In genomic region chr22:37162221-37163095, GRCh38 we compare ENCODE assay signal across 9 cellular contexts. TPM values are rescaled to one million over a fixed set of nuclear protein-coding genes. Genes with fewer than 3 reads are reported as not detected.
DNase-seq lines count a peak whose midpoint lies in the region; TF ChIP-seq lines count a peak whose summit lies in the region.
"Had no signal": no experiment of that assay in that cellular context is flagged by ENCODE, and none has a peak within 500 bp of the region (broad histone marks: within the 10 kb centered on the region; RNA-seq: fewer than 3 reads in every experiment).

No MANE protein-coding gene starts in this region.

- no peaks in the 10 kb centered on the region for H3K27me3 ChIP-seq in BLaER1 treated with 17β-estradiol and CSF1 and Interleukin-3, amounts not matched to agents 10 nM and 100 nM
- peaks cover 10% of the 10 kb centered on the region for H3K27me3 ChIP-seq in suprapubic skin
- no peaks in the 10 kb centered on the region for H3K27me3 ChIP-seq in tibial nerve

- TF ChIP-seq EP300 in suprapubic skin (IDR thresholded peaks at IDR 0.05), result no peak
- no peak for TF ChIP-seq EP300 in tibial nerve (IDR thresholded peaks at IDR 0.05)

- peak overlapping the region in 1 of 11 experiments; percentile 14; a peak in 1 of 22 replicates for H3K27ac ChIP-seq in BLaER1 treated with 17β-estradiol and CSF1 and Interleukin-3, amounts not matched to agents 10 nM and 100 nM
- H3K27ac ChIP-seq in KOPT-K1 (ENCODE audit: low read depth, low read length, poor library complexity, severe bottlenecking), result peak overlapping the region; percentile 52
- no peak overlapping the region for H3K27ac ChIP-seq in suprapubic skin
- peak overlapping the region in 1 of 4 donors; percentile 53 for H3K27ac ChIP-seq in tibial nerve

- H3K9ac ChIP-seq in BLaER1 treated with 17β-estradiol and CSF1 and Interleukin-3, amounts not matched to agents 10 nM and 100 nM, result no peak overlapping the region; a peak in 1 of 22 replicates

- H3K36me3 ChIP-seq in BLaER1 treated with 17β-estradiol and CSF1 and Interleukin-3, amounts not matched to agents 10 nM and 100 nM, result no peaks in the 10 kb centered on the region
- H3K36me3 ChIP-seq in KOPT-K1 (ENCODE audit: insufficient read depth, low read length) (no peaks in the 10 kb centered on the region), suprapubic skin (no peaks in the 10 kb centered on the region), tibial nerve (no peaks in the 10 kb centered on the region)

- 82% methylated on average over 11 of the region's 11 CpGs for WGBS in suprapubic skin
- WGBS in tibial nerve, 2 donors, result 70 to 74% methylated on average over 11 of the region's 11 CpGs

- H3K9me3 ChIP-seq in BLaER1 treated with 17β-estradiol and CSF1 and Interleukin-3, amounts not matched to agents 10 nM and 100 nM (replicated peaks in 1 of 11), result peaks cover 7 to 13% (median 10%) of the 10 kb centered on the region in 11 experiments; a peak in 21 of 22 replicates
- peaks cover 6% of the 10 kb centered on the region for H3K9me3 ChIP-seq in KOPT-K1 (ENCODE audit: insufficient read depth, low read length, poor library complexity, severe bottlenecking)
- no peaks in the 10 kb centered on the region for H3K9me3 ChIP-seq in suprapubic skin
- H3K9me3 ChIP-seq in tibial nerve, result peaks cover 0 to 4% (median 0%) of the 10 kb centered on the region in 4 donors

- TF ChIP-seq POLR2A in suprapubic skin (IDR thresholded peaks at IDR 0.05) (no peak), tibial nerve (IDR thresholded peaks at IDR 0.05) (no peak)

- peak overlapping the region; percentile 11 to 74 (median 47); a peak in 17 of 22 replicates for H3K4me2 ChIP-seq in BLaER1 treated with 17β-estradiol and CSF1 and Interleukin-3, amounts not matched to agents 10 nM and 100 nM

- H4K20me1 ChIP-seq in BLaER1 treated with 17β-estradiol and CSF1 and Interleukin-3, amounts not matched to agents 10 nM and 100 nM, result no peaks in the 10 kb centered on the region

- no peak overlapping the region for H3K4me3 ChIP-seq in BLaER1 treated with 17β-estradiol and CSF1 and Interleukin-3, amounts not matched to agents 10 nM and 100 nM
- no peak overlapping the region for H3K4me3 ChIP-seq in suprapubic skin
- no peak overlapping the region for H3K4me3 ChIP-seq in tibial nerve

- peak; percentile 84 for DNase-seq in GM20000 (ENCODE audit: low spot score)
- DNase-seq in activated naive CD4-positive, alpha-beta T cell (lab: John Stamatoyannopoulos, UW), result peak; percentile 34 to 39 (median 36)
- peak; percentile 52 for DNase-seq in stimulated activated CD8-positive, alpha-beta memory T cell treated with anti-CD3 and anti-CD28 coated beads, Interleukin-12 subunit alpha, Interleukin-12 subunit beta, amount 100 ng/mL, for 1 hour (ENCODE audit: low read depth)
- DNase-seq in suprapubic skin (ENCODE audit: low spot score in 2 of 2), result no peak
- no peak for DNase-seq in tibial nerve (ENCODE audit: low spot score in 2 of 2)
- no peak for DNase-seq in DMS53 (lab: John Stamatoyannopoulos, UW)

- no peak for TF ChIP-seq CTCF in GM20000 (IDR thresholded peaks at IDR 0.05; ENCODE audit: extremely low read depth, missing control alignments)
- no peak for TF ChIP-seq CTCF in suprapubic skin (IDR thresholded peaks at IDR 0.05)
- no peak for TF ChIP-seq CTCF in tibial nerve (IDR thresholded peaks at IDR 0.05)

- H3K4me1 ChIP-seq in BLaER1 treated with 17β-estradiol and CSF1 and Interleukin-3, amounts not matched to agents 10 nM and 100 nM, result peaks cover 14 to 57% (median 40%) of the 10 kb centered on the region in 10 experiments
- H3K4me1 ChIP-seq in suprapubic skin (peaks cover 11% of the 10 kb centered on the region), tibial nerve (peaks cover 0 to 8% (median 4%) of the 10 kb centered on the region in 4 donors)

RNA-seq across cellular contexts. Expression of gene IL2RB, which starts 12.7 kb away (rescaled TPM):
- 10 to 100 TPM in 3 of 4 donors, 1 to 10 TPM in 1; 8.9 to 29.7 (median 12.4) TPM for total RNA-seq in suprapubic skin
- total RNA-seq in tibial nerve, result 1 to 10 TPM in 2 of 4 donors, under 1 TPM in 1, not detected in 1; 0.22 to 2.7 (median 1.2) TPM

RNA-seq across cellular contexts. Expression of gene C1QTNF6, which starts 25.6 kb away (rescaled TPM):
- total RNA-seq in suprapubic skin (1 to 10 TPM; 1.2 to 8.4 (median 2.7) TPM), tibial nerve (1 to 10 TPM; 2.6 to 3.9 (median 3.4) TPM)

RNA-seq across cellular contexts. Expression of gene SSTR3, which starts 49.8 kb away (rescaled TPM):
- total RNA-seq in suprapubic skin, result not detected
- not detected for total RNA-seq in tibial nerve
- total RNA-seq: pulmonary artery endothelial cell had no signal

RNA-seq across cellular contexts. Expression of gene TMPRSS6, which starts 52.9 kb away (rescaled TPM):
- total RNA-seq in suprapubic skin (1 to 10 TPM in 2 of 4 donors, under 1 TPM in 2; 0.30 to 3.8 (median 1.0) TPM), tibial nerve (not detected)
- total RNA-seq: pulmonary artery endothelial cell had no signal

Comparison
In these comparisons a context has a peak if more than half of its experiments do, and no peak if none do; other contexts are left out.
1. DNase-seq: peak in GM20000 (single experiment), activated naive CD4-positive, alpha-beta T cell (4 of 4) and stimulated activated CD8-positive, alpha-beta memory T cell treated with anti-CD3 and anti-CD28 coated beads, Interleukin-12 subunit alpha, Interleukin-12 subunit beta, amount 100 ng/mL, for 1 hour (single experiment); none in suprapubic skin (0 of 2), tibial nerve (0 of 2) and DMS53 (single experiment).